Comparison of ENCODE assay signal across 8 cellular contexts in the genomic region with DNA sequence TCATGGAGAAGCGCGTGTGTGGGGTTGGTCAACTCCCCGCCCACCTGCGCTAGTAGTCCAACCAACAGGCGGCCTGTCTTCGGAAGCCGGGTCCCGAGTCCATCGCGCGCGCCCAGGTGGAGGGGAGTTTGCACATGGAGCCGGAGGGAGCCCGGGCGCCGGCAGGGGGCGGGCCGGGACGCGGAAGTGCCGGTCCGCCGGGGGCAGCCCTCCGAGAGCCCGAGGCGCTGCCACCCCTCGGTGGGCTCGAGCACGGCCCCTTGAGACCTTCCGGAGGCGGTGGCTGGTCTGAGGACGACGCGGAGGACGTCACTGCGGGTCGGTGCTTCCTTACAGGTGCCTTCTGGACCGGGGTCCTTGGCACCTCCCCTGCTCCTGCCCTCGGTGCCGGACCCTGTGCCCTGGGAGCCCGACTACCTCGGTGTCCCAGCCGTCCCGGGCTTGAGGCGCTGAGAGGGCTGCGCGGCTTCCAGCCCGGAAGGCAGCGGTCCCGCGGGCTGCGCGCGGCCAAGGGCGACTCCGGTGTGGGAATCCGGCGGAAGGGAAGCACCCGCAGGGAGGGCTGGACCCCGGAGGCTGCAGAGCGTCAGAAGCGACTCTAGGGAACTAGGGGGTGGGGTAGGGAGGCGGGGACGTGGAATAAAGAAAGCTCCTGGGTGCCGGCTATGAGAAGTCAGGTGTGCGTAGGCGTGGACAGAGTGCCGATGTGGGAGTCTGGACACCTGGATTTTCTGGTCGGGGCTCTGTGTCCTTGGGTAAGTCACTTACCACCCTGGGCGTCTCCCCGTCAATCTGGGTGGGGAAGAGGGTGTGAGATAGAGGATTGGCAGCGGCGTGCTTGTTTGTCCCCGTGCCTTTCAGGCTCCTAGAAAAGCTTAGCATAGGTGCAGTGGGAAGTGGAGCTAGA.
DNase-seq lines count a peak whose midpoint lies in the region; ATAC-seq, FAIRE-seq and TF ChIP-seq lines count a peak whose summit lies in the region.
"Had no signal": no experiment of that assay in that cellular context is flagged by ENCODE, and none has a peak within 500 bp of the region (broad histone marks: within the 10 kb centered on the region; RNA-seq: fewer than 3 reads in every experiment).

No MANE protein-coding gene starts in this region.

- H3K4me3 ChIP-seq in MM.1S (ENCODE audit: low read length) (peak overlapping the region; percentile 37; the same call in 1 of the 2 replicates), Peyer's patch (peak overlapping the region; percentile 19 to 50 (median 38)), iPS-11a (ENCODE audit: low read depth, low read length) (peak overlapping the region; percentile 68), small intestine (ENCODE audit: low read depth in 1 of 2, low read length in 2 of 2) (peak overlapping the region in 1 of 2 donors; percentile 39)

- H3K9ac ChIP-seq in MM.1S (ENCODE audit: low read length): no peak overlapping the region

- H3K79me2 ChIP-seq in MM.1S (ENCODE audit: low read length): no peaks in the 10 kb centered on the region

- peak; percentile 36 for DNase-seq in MM.1S
- peak in 1 of 3 donors; percentile 52 for DNase-seq in Peyer's patch
- DNase-seq in small intestine: peak; percentile 26
- no peak for DNase-seq in GF-D8 (lab: John Stamatoyannopoulos, UW)
- DNase-seq: IMR-90 had no signal

- TF ChIP-seq CTCF in MM.1S (IDR thresholded peaks at IDR 0.05; ENCODE audit: low read length) (peak; percentile 25), Peyer's patch (IDR thresholded peaks at IDR 0.05) (peak in 1 of 6 experiments; percentile 6)

- WGBS in small intestine, 3 donors: 4 to 8% (median 8%) methylated on average over 55 to 74 of the region's 74 CpGs

- H3K36me3 ChIP-seq in MM.1S (replicated peaks; ENCODE audit: insufficient read depth, low read length) (no peaks in the 10 kb centered on the region), Peyer's patch (no peaks in the 10 kb centered on the region), small intestine (ENCODE audit: control insufficient read depth in 2 of 2, insufficient read depth in 2 of 2, low read length in 2 of 2) (no peaks in the 10 kb centered on the region)

- H3K27ac ChIP-seq in MM.1S (ENCODE audit: low read length): no peak overlapping the region
- no peak overlapping the region for H3K27ac ChIP-seq in Peyer's patch
- no peak overlapping the region for H3K27ac ChIP-seq in small intestine (ENCODE audit: low read depth in 1 of 2, low read length in 1 of 2)

- no peaks in the 10 kb centered on the region for H3K9me3 ChIP-seq in MM.1S (replicated peaks; ENCODE audit: insufficient read depth, low read length)
- no peaks in the 10 kb centered on the region for H3K9me3 ChIP-seq in Peyer's patch
- no peaks in the 10 kb centered on the region for H3K9me3 ChIP-seq in small intestine (ENCODE audit: control insufficient read depth, low read depth)

- no peaks in the 10 kb centered on the region for H3K9me2 ChIP-seq in MM.1S (replicated peaks; ENCODE audit: insufficient read depth, low read length)

- no peak for TF ChIP-seq POLR2A in Peyer's patch (IDR thresholded peaks at IDR 0.05)

- no peak for ATAC-seq in HG02970 (IDR thresholded peaks at IDR 0.05; ENCODE audit: low FRiP score, unreplicated experiment)
- ATAC-seq in GM21529 (IDR thresholded peaks at IDR 0.05; ENCODE audit: unreplicated experiment): no peak

- no peaks in the 10 kb centered on the region for H4K20me1 ChIP-seq in MM.1S (ENCODE audit: insufficient read depth, low read length)

- H3K4me1 ChIP-seq in MM.1S (ENCODE audit: low read length) (no peaks in the 10 kb centered on the region), Peyer's patch (peaks cover 0 to 13% (median 0%) of the 10 kb centered on the region in 4 donors), small intestine (ENCODE audit: control insufficient read depth in 2 of 2, insufficient read depth in 1 of 2, low read depth in 1 of 2, low read length in 1 of 2) (no peaks in the 10 kb centered on the region)

- no peaks in the 10 kb centered on the region for H3F3A ChIP-seq in MM.1S (ENCODE audit: insufficient read depth, low read length)

- no peak for FAIRE-seq in small intestine (lab: Jason Lieb, UNC)

- H3K27me3 ChIP-seq in MM.1S (replicated peaks; ENCODE audit: insufficient read depth, low read length): no peaks in the 10 kb centered on the region
- peaks cover 0 to 7% of the 10 kb centered on the region in 2 donors for H3K27me3 ChIP-seq in Peyer's patch
- peaks cover 0 to 20% of the 10 kb centered on the region in 2 donors for H3K27me3 ChIP-seq in small intestine (ENCODE audit: control insufficient read depth in 2 of 2, insufficient read depth in 2 of 2, low read length in 2 of 2)

- H2AFZ ChIP-seq in MM.1S (ENCODE audit: low read length): peak overlapping the region; percentile 25; the same call in 1 of the 2 replicates

- peak overlapping the region; percentile 30; the same call in 1 of the 2 replicates for H3K4me2 ChIP-seq in MM.1S (ENCODE audit: low read depth, low read length)
